ENCODE assay signal across 11 cellular contexts in genomic region chr6:11329841-11330765, GRCh38.
A peak's percentile ranks its signal among the peaks of the same experiment; 100 is the strongest.
DNase-seq lines count a peak whose midpoint lies in the region; ATAC-seq and TF ChIP-seq lines count a peak whose summit lies in the region.
"Had no signal": no experiment of that assay in that cellular context is flagged by ENCODE, and none has a peak within 500 bp of the region (broad histone marks: within the 10 kb centered on the region; RNA-seq: fewer than 3 reads in every experiment).

No MANE protein-coding gene starts in this region.

- no peaks in the 10 kb centered on the region for H3K9me3 ChIP-seq in right lobe of liver
- H3K9me3 ChIP-seq in upper lobe of left lung, result no peaks in the 10 kb centered on the region

- TF ChIP-seq CTCF in activated CD8-positive, alpha-beta T cell treated with anti-CD3 and anti-CD28 coated beads for 36 hours (IDR thresholded peaks at IDR 0.05), result no peak
- TF ChIP-seq CTCF in right lobe of liver (IDR thresholded peaks at IDR 0.05) (no peak), upper lobe of left lung (IDR thresholded peaks at IDR 0.05) (no peak)

- H3K4me3 ChIP-seq in right lobe of liver (no peak overlapping the region), upper lobe of left lung (no peak overlapping the region)

- TF ChIP-seq POLR2A in right lobe of liver (IDR thresholded peaks at IDR 0.05) (no peak), upper lobe of left lung (IDR thresholded peaks at IDR 0.05) (no peak)

- peak; percentile 79 for ATAC-seq in activated CD8-positive, alpha-beta T cell treated with anti-CD3 and anti-CD28 coated beads for 36 hours
- ATAC-seq in right lobe of liver, result peak; percentile 50 to 90 (median 70)
- ATAC-seq in upper lobe of left lung (ENCODE audit: low FRiP score in 2 of 2), result peak; percentile 47 to 56
- no peak for ATAC-seq in HG02642 (IDR thresholded peaks at IDR 0.05; ENCODE audit: poor library complexity, unreplicated experiment)
- ATAC-seq in GM21619 (IDR thresholded peaks at IDR 0.05; ENCODE audit: unreplicated experiment), result no peak
- ATAC-seq: WTC11 had no signal

- H3K9me3 Mint-ChIP-seq in activated naive CD4-positive, alpha-beta T cell treated with anti-CD3 and anti-CD28 coated beads, Interleukin-2, amount 50 U/mL, for 24 hours, result no peaks in the 10 kb centered on the region
- H3K9me3 Mint-ChIP-seq in activated CD8-positive, alpha-beta T cell treated with anti-CD3 and anti-CD28 coated beads for 36 hours, result no peaks in the 10 kb centered on the region
- H3K9me3 Mint-ChIP-seq: WTC11 had no signal

- no peaks in the 10 kb centered on the region for H3K27me3 Mint-ChIP-seq in activated naive CD4-positive, alpha-beta T cell treated with anti-CD3 and anti-CD28 coated beads, Interleukin-2, amount 50 U/mL, for 24 hours
- no peaks in the 10 kb centered on the region for H3K27me3 Mint-ChIP-seq in activated CD8-positive, alpha-beta T cell treated with anti-CD3 and anti-CD28 coated beads for 36 hours

- POLR2A ChIA-PET in activated CD8-positive, alpha-beta T cell treated with anti-CD3 and anti-CD28 coated beads for 36 hours (lab: Charles Lee), result interaction anchor here (0.9 to 1.4 kb wide), 5 partner anchors 20 to 107 kb away, joined by 3 read pairs; no protein-coding TSS in a partner anchor

- H3K27ac ChIP-seq in right lobe of liver (no peak overlapping the region), upper lobe of left lung (peak overlapping the region in 3 of 4 donors; percentile 55 to 58 (median 55))
- H3K27ac ChIP-seq: parathyroid adenoma had no signal

- no peaks in the 10 kb centered on the region for H3K36me3 ChIP-seq in right lobe of liver
- no peaks in the 10 kb centered on the region for H3K36me3 ChIP-seq in upper lobe of left lung

- peaks cover 60% of the 10 kb centered on the region for H3K4me1 Mint-ChIP-seq in activated naive CD4-positive, alpha-beta T cell treated with anti-CD3 and anti-CD28 coated beads, Interleukin-2, amount 50 U/mL, for 24 hours
- H3K4me1 Mint-ChIP-seq in activated CD8-positive, alpha-beta T cell treated with anti-CD3 and anti-CD28 coated beads for 36 hours (ENCODE audit: low read depth), result peaks cover 85% of the 10 kb centered on the region

- no peak overlapping the region for H3K27ac Mint-ChIP-seq in activated naive CD4-positive, alpha-beta T cell treated with anti-CD3 and anti-CD28 coated beads, Interleukin-2, amount 50 U/mL, for 24 hours
- peak overlapping the region; percentile 88 for H3K27ac Mint-ChIP-seq in activated CD8-positive, alpha-beta T cell treated with anti-CD3 and anti-CD28 coated beads for 36 hours
- H3K27ac Mint-ChIP-seq: WTC11 had no signal

- intact Hi-C loops in activated CD8-positive, alpha-beta T cell treated with anti-CD3 and anti-CD28 coated beads for 36 hours (cut with micrococcal nuclease), result loop anchor here (5.0 kb wide), 1 partner anchor 167 kb away; no protein-coding TSS in a partner anchor
- intact Hi-C loops in right lobe of liver (cut with DNase I), result no loop called here

- H3K27me3 ChIP-seq in right lobe of liver (no peaks in the 10 kb centered on the region), upper lobe of left lung (no peaks in the 10 kb centered on the region)

- CTCF ChIA-PET in activated CD8-positive, alpha-beta T cell treated with anti-CD3 and anti-CD28 coated beads for 36 hours (lab: Charles Lee), result interaction anchor here (1.1 to 4.5 kb wide), 5 partner anchors 11 to 166 kb away, joined by 3 to 16 read pairs (median 3); no protein-coding TSS in a partner anchor

- H3K36me3 Mint-ChIP-seq in activated naive CD4-positive, alpha-beta T cell treated with anti-CD3 and anti-CD28 coated beads, Interleukin-2, amount 50 U/mL, for 24 hours, result peaks cover 21% of the 10 kb centered on the region
- peaks cover 33% of the 10 kb centered on the region for H3K36me3 Mint-ChIP-seq in activated CD8-positive, alpha-beta T cell treated with anti-CD3 and anti-CD28 coated beads for 36 hours (ENCODE audit: low read depth)
- H3K36me3 Mint-ChIP-seq: WTC11 had no signal

- peak overlapping the region; percentile 16 for H3K4me3 Mint-ChIP-seq in activated naive CD4-positive, alpha-beta T cell treated with anti-CD3 and anti-CD28 coated beads, Interleukin-2, amount 50 U/mL, for 24 hours
- peak overlapping the region; percentile 7 for H3K4me3 Mint-ChIP-seq in activated CD8-positive, alpha-beta T cell treated with anti-CD3 and anti-CD28 coated beads for 36 hours
- H3K4me3 Mint-ChIP-seq: WTC11 had no signal

- DNase-seq in activated naive CD4-positive, alpha-beta T cell (lab: John Stamatoyannopoulos, UW), result no peak
- peak; percentile 35 for DNase-seq in activated CD8-positive, alpha-beta T cell treated with anti-CD3 and anti-CD28 coated beads for 36 hours
- DNase-seq in right lobe of liver (no peak), upper lobe of left lung (peak in 1 of 2 donors; percentile 61), NCI-H187 (lab: John Stamatoyannopoulos, UW) (no peak)
- DNase-seq: NCI-H510A had no signal

- H3K4me1 ChIP-seq in right lobe of liver (no peaks in the 10 kb centered on the region), upper lobe of left lung (peaks cover 0 to 30% (median 16%) of the 10 kb centered on the region in 4 donors)
- H3K4me1 ChIP-seq: parathyroid adenoma had no signal

- WGBS in right lobe of liver (ENCODE audit: insufficient coverage, low coverage, low lambda C conversion rate, missing lambda C conversion rate), result 63% methylated on average over 11 of the region's 11 CpGs
- whole genome bisulfite sequencing in upper lobe of left lung, 2 donors, result 55 to 66% methylated on average over 11 of the region's 11 CpGs

- TF ChIP-seq EP300 in upper lobe of left lung (IDR thresholded peaks at IDR 0.05), result peak in 1 of 4 donors; percentile 6

Comparison
In these comparisons a context has a peak if more than half of its experiments do, and no peak if none do; other contexts are left out.
1. ATAC-seq: peak in activated CD8-positive, alpha-beta T cell treated with anti-CD3 and anti-CD28 coated beads for 36 hours (single experiment), right lobe of liver (4 of 4) and upper lobe of left lung (2 of 2); none in HG02642 (single experiment) and GM21619 (single experiment).
2. H3K27ac ChIP-seq: peak in upper lobe of left lung (3 of 4); none in right lobe of liver (0 of 3).